ENCODE assay signal across 18 cellular contexts in the genomic region with DNA sequence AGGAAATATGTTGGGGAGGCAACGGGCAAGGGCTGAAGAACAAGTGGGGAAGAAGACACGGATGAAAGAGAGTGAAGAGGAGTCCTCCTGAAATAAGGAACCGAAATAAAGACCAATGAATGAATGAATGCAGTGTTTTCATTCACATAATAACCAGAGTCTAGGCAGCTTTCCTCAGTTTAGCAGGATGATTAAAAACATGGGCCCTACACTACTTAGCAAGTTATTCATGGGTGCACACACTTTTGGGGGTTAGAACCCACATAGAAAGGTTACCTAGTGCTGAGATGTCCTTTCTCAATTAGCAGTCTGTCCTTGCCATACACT.
"Had no signal": no experiment of that assay in that cellular context is flagged by ENCODE, and none has a peak within 500 bp of the region (broad histone marks: within the 10 kb centered on the region; RNA-seq: fewer than 3 reads in every experiment).

No MANE protein-coding gene starts in this region.

- H3K36me3 ChIP-seq: esophagus muscularis mucosa, gastrocnemius medialis, heart right ventricle, right atrium auricular region, suprapubic skin, thyroid gland had no signal

- H3K9me3 Mint-ChIP-seq: effector memory CD8-positive, alpha-beta T cell; nephron progenitor cell had no signal

- FAIRE-seq: islet of Langerhans, small intestine, urothelium cell line had no signal

- H3K27me3 Mint-ChIP-seq: effector memory CD8-positive, alpha-beta T cell; naive thymus-derived CD4-positive, alpha-beta T cell had no signal

- H3K27ac Mint-ChIP-seq: nephron progenitor cell, type B pancreatic cell had no signal

- H3K9me3 ChIP-seq: esophagus muscularis mucosa, gastrocnemius medialis, right atrium auricular region, suprapubic skin, thyroid gland had no signal

- H3K27ac ChIP-seq: epithelial cell of prostate, esophagus muscularis mucosa, gastrocnemius medialis, right atrium auricular region, suprapubic skin, thyroid gland had no signal

- ATAC-seq: effector memory CD8-positive, alpha-beta T cell; gastrocnemius medialis; heart right ventricle; naive thymus-derived CD4-positive, alpha-beta T cell; stimulated activated naive CD8-positive, alpha-beta T cell treated with anti-CD3 and anti-CD28 coated beads, Interleukin-15, Interleukin-2, amounts not matched to agents 100 U/mL and 50 U/mL, for 24 hours had no signal

- H3K4me3 Mint-ChIP-seq: effector memory CD8-positive, alpha-beta T cell; naive thymus-derived CD4-positive, alpha-beta T cell; nephron progenitor cell; type B pancreatic cell had no signal

- H3K4me1 ChIP-seq: gastrocnemius medialis had no signal

- H3K27me3 ChIP-seq: esophagus muscularis mucosa, gastrocnemius medialis, heart right ventricle, right atrium auricular region, suprapubic skin, thyroid gland had no signal

- H3K4me3 ChIP-seq: esophagus muscularis mucosa, gastrocnemius medialis, heart right ventricle, right atrium auricular region, suprapubic skin, thyroid gland had no signal

- DNase-seq: effector memory CD8-positive, alpha-beta T cell; gastrocnemius medialis; heart right ventricle; hypothalamus; kidney glomerular epithelial cell; naive thymus-derived CD4-positive, alpha-beta T cell; nephron progenitor cell; small intestine; stimulated activated CD4-positive, alpha-beta T cell treated with anti-CD3 and anti-CD28 coated beads, Interleukin-2, amount 100 ng/mL, for 48 hours; stimulated activated naive CD8-positive, alpha-beta T cell treated with anti-CD3 and anti-CD28 coated beads, Interleukin-15, Interleukin-2, amounts not matched to agents 100 U/mL and 50 U/mL, for 24 hours; thyroid gland had no signal
